In genomic region chr1:246792603-246793002, GRCh38 we compare ENCODE assay signal across 21 cellular contexts.
"Had no signal": no experiment of that assay in that cellular context is flagged by ENCODE, and none has a peak within 500 bp of the region (broad histone marks: within the 10 kb centered on the region; RNA-seq: fewer than 3 reads in every experiment).

No MANE protein-coding gene starts in this region.

- H3K4me1 Mint-ChIP-seq: stimulated activated effector memory CD8-positive, alpha-beta T cell treated with anti-CD3 and anti-CD28 coated beads, Interleukin-12 subunit alpha, Interleukin-12 subunit beta, amount 100 ng/mL, for 72 hours had no signal

- H2AFZ ChIP-seq: hepatocyte had no signal

- H3K9me3 ChIP-seq: mucosa of descending colon, pancreas, prostate gland, right lobe of liver, suprapubic skin, thyroid gland had no signal

- H3K9me3 Mint-ChIP-seq: dendritic cell treated with granulocyte-macrophage colony-stimulating factor and Interleukin-4, amounts not matched to agents 40 ng/mL and 50 ng/mL, for 4 days; effector memory CD8-positive, alpha-beta T cell; naive thymus-derived CD8-positive, alpha-beta T cell; neural crest cell; stimulated activated effector memory CD8-positive, alpha-beta T cell treated with anti-CD3 and anti-CD28 coated beads, Interleukin-12 subunit alpha, Interleukin-12 subunit beta, amount 100 ng/mL, for 72 hours; type B pancreatic cell had no signal

- H3K27ac ChIP-seq: foreskin keratinocyte, hepatocyte, pancreas, prostate gland, right lobe of liver, suprapubic skin, thyroid gland had no signal

- H3K4me1 ChIP-seq: pancreas, prostate gland had no signal

- H3K79me2 ChIP-seq: hepatocyte had no signal

- H3K4me2 ChIP-seq: hepatocyte had no signal

- H3K4me3 ChIP-seq: hepatocyte, mucosa of descending colon, pancreas, prostate gland, right lobe of liver, suprapubic skin, thyroid gland had no signal

- H3K27me3 ChIP-seq: hepatocyte, right lobe of liver, thyroid gland had no signal

- H3K36me3 ChIP-seq: pancreas, prostate gland, right lobe of liver, suprapubic skin, thyroid gland had no signal

- H3K4me3 Mint-ChIP-seq: dendritic cell treated with granulocyte-macrophage colony-stimulating factor and Interleukin-4, amounts not matched to agents 40 ng/mL and 50 ng/mL, for 4 days; effector memory CD8-positive, alpha-beta T cell; neural crest cell; stimulated activated effector memory CD8-positive, alpha-beta T cell treated with anti-CD3 and anti-CD28 coated beads, Interleukin-12 subunit alpha, Interleukin-12 subunit beta, amount 100 ng/mL, for 72 hours; type B pancreatic cell had no signal

- H3K27ac Mint-ChIP-seq: dendritic cell treated with granulocyte-macrophage colony-stimulating factor and Interleukin-4, amounts not matched to agents 40 ng/mL and 50 ng/mL, for 4 days; naive thymus-derived CD8-positive, alpha-beta T cell; stimulated activated effector memory CD8-positive, alpha-beta T cell treated with anti-CD3 and anti-CD28 coated beads, Interleukin-12 subunit alpha, Interleukin-12 subunit beta, amount 100 ng/mL, for 72 hours; type B pancreatic cell had no signal

- H3K36me3 Mint-ChIP-seq: naive thymus-derived CD8-positive, alpha-beta T cell; stimulated activated effector memory CD8-positive, alpha-beta T cell treated with anti-CD3 and anti-CD28 coated beads, Interleukin-12 subunit alpha, Interleukin-12 subunit beta, amount 100 ng/mL, for 72 hours; type B pancreatic cell had no signal

- ATAC-seq: effector memory CD8-positive, alpha-beta T cell; foreskin keratinocyte; left colon; mucosa of descending colon; naive thymus-derived CD8-positive, alpha-beta T cell; pancreas; right lobe of liver; stimulated activated effector memory CD8-positive, alpha-beta T cell treated with anti-CD3 and anti-CD28 coated beads, Interleukin-12 subunit alpha, Interleukin-12 subunit beta, amount 100 ng/mL, for 72 hours; stimulated activated naive CD8-positive, alpha-beta T cell treated with anti-CD3 and anti-CD28 coated beads, Interleukin-15, Interleukin-2, amounts not matched to agents 100 U/mL and 50 U/mL, for 24 hours had no signal

- DNase-seq: effector memory CD8-positive, alpha-beta T cell; foreskin keratinocyte; head of caudate nucleus; left colon; mammary epithelial cell; mucosa of descending colon; naive thymus-derived CD8-positive, alpha-beta T cell; occipital lobe; pancreas; stimulated activated CD4-positive, alpha-beta T cell treated with anti-CD3 and anti-CD28 coated beads, Interleukin-4, amount 100 ng/mL, for 1 hour; stimulated activated CD8-positive, alpha-beta memory T cell treated with anti-CD3 and anti-CD28 coated beads, Interleukin-4, amount 100 ng/mL, for 48 hours; stimulated activated naive CD8-positive, alpha-beta T cell treated with anti-CD3 and anti-CD28 coated beads, Interleukin-15, Interleukin-2, amounts not matched to agents 100 U/mL and 50 U/mL, for 24 hours; thyroid gland had no signal
